Comparison of ENCODE assay signal across 8 cellular contexts in genomic region chr5:42908086-42908485, GRCh38.
DNase-seq lines count a peak whose midpoint lies in the region; ATAC-seq and TF ChIP-seq lines count a peak whose summit lies in the region.

No MANE protein-coding gene starts in this region.

- H3K27ac ChIP-seq in skin epidermis (no peak overlapping the region), foreskin keratinocyte (no peak overlapping the region)

- no peaks in the 10 kb centered on the region for H3K9me3 Mint-ChIP-seq in T-helper 2 cell treated with Interferon-gamma antibody and Interleukin-4, amounts not matched to agents 5 μg/mL and 100 μg/mL, for 36 hours

- no peaks in the 10 kb centered on the region for H3K4me1 ChIP-seq in foreskin keratinocyte

- H3K4me3 ChIP-seq in choroid plexus epithelial cell (ENCODE audit: low read depth, low read length) (no peak overlapping the region), skin epidermis (peak overlapping the region in 4 of 7 experiments; percentile 19 to 34 (median 30))

- TF ChIP-seq CTCF in choroid plexus epithelial cell (conservative IDR thresholded peaks at IDR 0.05; ENCODE audit: low read depth, low read length) (no peak), foreskin keratinocyte (conservative IDR thresholded peaks at IDR 0.05) (no peak)

- H3K27me3 ChIP-seq in foreskin keratinocyte, result peaks cover 35% of the 10 kb centered on the region

- no peak overlapping the region for H3K27ac Mint-ChIP-seq in T-helper 2 cell treated with Interferon-gamma antibody and Interleukin-4, amounts not matched to agents 5 μg/mL and 100 μg/mL, for 36 hours

- peak overlapping the region; percentile 87 for H3K4me3 Mint-ChIP-seq in T-helper 2 cell treated with Interferon-gamma antibody and Interleukin-4, amounts not matched to agents 5 μg/mL and 100 μg/mL, for 36 hours

- DNase-seq in T-helper 2 cell treated with Interferon-gamma antibody and Interleukin-4, amounts not matched to agents 5 μg/mL and 100 μg/mL, for 36 hours (ENCODE audit: low spot score), result no peak
- DNase-seq in T-helper 2 cell (no peak), Kasumi-1 (lab: John Stamatoyannopoulos, UW) (peak; percentile 70 to 73), choroid plexus epithelial cell (ENCODE audit: low read depth) (peak; percentile 5), foreskin keratinocyte (no peak), iPS-NIHi7 (ENCODE audit: extremely low spot score) (no peak)

- H3K4me1 Mint-ChIP-seq in T-helper 2 cell treated with Interferon-gamma antibody and Interleukin-4, amounts not matched to agents 5 μg/mL and 100 μg/mL, for 36 hours (ENCODE audit: low read depth), result peaks cover 14% of the 10 kb centered on the region

- ATAC-seq in GM19328 (IDR thresholded peaks at IDR 0.05; ENCODE audit: unreplicated experiment) (no peak), foreskin keratinocyte (no peak)

- H3K36me3 Mint-ChIP-seq in T-helper 2 cell treated with Interferon-gamma antibody and Interleukin-4, amounts not matched to agents 5 μg/mL and 100 μg/mL, for 36 hours (ENCODE audit: low read depth), result no peaks in the 10 kb centered on the region

- H3K27me3 Mint-ChIP-seq in T-helper 2 cell treated with Interferon-gamma antibody and Interleukin-4, amounts not matched to agents 5 μg/mL and 100 μg/mL, for 36 hours (ENCODE audit: low read depth), result peaks cover 33% of the 10 kb centered on the region

Comparison
In these comparisons a context has a peak if more than half of its experiments do, and no peak if none do; other contexts are left out.
1. DNase-seq: peak in Kasumi-1 (2 of 2) and choroid plexus epithelial cell (single experiment); none in T-helper 2 cell treated with Interferon-gamma antibody and Interleukin-4, amounts not matched to agents 5 μg/mL and 100 μg/mL, for 36 hours (single experiment), T-helper 2 cell (0 of 5), foreskin keratinocyte (0 of 2) and iPS-NIHi7 (single experiment).